Comparison of ENCODE assay signal across 14 cellular contexts in the genomic region with DNA sequence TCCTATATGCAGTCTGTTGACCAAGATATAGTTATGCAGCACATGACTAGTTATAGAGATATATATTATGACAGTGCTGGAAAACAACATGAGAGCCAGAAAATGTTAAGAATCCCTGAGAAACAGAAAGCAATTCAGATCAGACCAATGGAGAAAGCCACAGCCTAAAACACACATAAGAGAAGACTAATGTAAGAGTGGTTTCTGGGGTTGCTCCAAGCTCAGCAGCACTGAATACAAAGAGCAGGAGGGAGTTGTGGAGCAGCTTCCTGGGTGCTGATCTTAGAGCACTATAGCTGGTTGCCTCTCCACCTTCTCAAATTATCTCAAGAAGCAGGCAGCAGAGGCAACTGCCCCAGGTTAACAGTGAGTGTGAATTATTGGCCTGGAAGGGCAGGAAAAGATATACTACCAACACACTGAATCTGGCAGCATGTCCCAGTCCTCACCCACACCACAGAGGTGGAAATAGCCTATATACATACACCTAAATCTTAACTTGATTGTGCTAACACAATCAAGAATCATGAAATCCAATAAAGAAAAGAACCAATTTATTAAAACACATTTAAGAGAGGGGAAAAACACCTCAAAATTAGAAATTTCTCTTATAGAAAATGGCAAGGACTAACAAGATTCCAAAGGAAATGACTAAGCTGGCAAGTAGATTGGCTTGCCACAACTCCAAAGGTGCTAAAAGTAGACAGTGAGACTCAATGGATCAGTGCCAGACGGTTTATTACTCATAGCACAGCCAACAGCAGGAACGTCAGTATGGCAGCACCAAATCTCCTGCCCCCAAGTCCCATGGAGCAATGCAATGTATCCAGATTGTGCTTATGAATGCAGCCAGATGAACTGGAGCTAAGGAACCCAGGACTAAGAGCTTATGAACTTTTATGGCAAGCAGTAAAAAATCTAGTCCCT. TPM values are rescaled to one million over a fixed set of nuclear protein-coding genes. Genes with fewer than 3 reads are reported as not detected.
A peak's percentile ranks its signal among the peaks of the same experiment; 100 is the strongest.
DNase-seq lines count a peak whose midpoint lies in the region; ATAC-seq and TF ChIP-seq lines count a peak whose summit lies in the region.
"Had no signal": no experiment of that assay in that cellular context is flagged by ENCODE, and none has a peak within 500 bp of the region (broad histone marks: within the 10 kb centered on the region; RNA-seq: fewer than 3 reads in every experiment).

No MANE protein-coding gene starts in this region.

- DNase-seq in EH (ENCODE audit: low read depth) (peak; percentile 85), NCI-H446 treated with DMSO at 0.1 percent for 48 hours (lab: John Stamatoyannopoulos, UW) (peak; percentile 28), myocyte (ENCODE audit: low read depth) (peak; percentile 88), substantia nigra (lab: John Stamatoyannopoulos, UW) (no peak), NOMO-1 treated with dmso at 0.1 percent for 144 hours (lab: John Stamatoyannopoulos, UW; ENCODE audit: unreplicated experiment) (no peak), GM13977 (ENCODE audit: low spot score) (no peak), globus pallidus (ENCODE audit: low spot score) (no peak)
- DNase-seq: activated CD4-positive, alpha-beta T cell treated with anti-CD3 and anti-CD28 coated beads for 48 hours; caudate nucleus; H7; mesendoderm; stimulated activated CD4-positive, alpha-beta T cell treated with anti-CD3 and anti-CD28 coated beads, Interleukin-4, amount 100 ng/mL, for 1 hour; stimulated activated naive CD4-positive, alpha-beta T cell treated with Interleukin-2 at 50 U/mL for 16 hours had no signal

- no peak for TF ChIP-seq CTCF in GM13977 (IDR thresholded peaks at IDR 0.05; ENCODE audit: extremely low read depth, insufficient read depth, missing control alignments)

- peak; percentile 73 for ATAC-seq in esophagus mucosa

- no peak overlapping the region for H3K27ac ChIP-seq in substantia nigra (ENCODE audit: low read depth, low read length, poor library complexity, severe bottlenecking)

- in situ Hi-C loops in GM13977 (cut with MboI; ENCODE audit: low pct_unique_long_range_greater_than_20kb, low sequenced_read_pairs, unreplicated experiment) = loop anchor here (25.0 kb wide), 1 partner anchor 563 kb away; no protein-coding TSS in a partner anchor

RNA-seq across cellular contexts. Expression of gene PTTG1IP2, which starts 5.1 kb away (rescaled TPM):
- not detected for total RNA-seq in esophagus mucosa
- total RNA-seq in myocyte = not detected in 2 replicates
- not detected for polyA plus RNA-seq in myocyte (2012)

Comparison
In these comparisons a context has a peak if more than half of its experiments do, and no peak if none do; other contexts are left out.
1. DNase-seq: peak in EH (single experiment), NCI-H446 treated with DMSO at 0.1 percent for 48 hours (single experiment) and myocyte (single experiment); none in substantia nigra (0 of 49), NOMO-1 treated with dmso at 0.1 percent for 144 hours (single experiment), GM13977 (single experiment) and globus pallidus (single experiment).